Comparison of ENCODE assay signal across 16 cellular contexts in the genomic region with DNA sequence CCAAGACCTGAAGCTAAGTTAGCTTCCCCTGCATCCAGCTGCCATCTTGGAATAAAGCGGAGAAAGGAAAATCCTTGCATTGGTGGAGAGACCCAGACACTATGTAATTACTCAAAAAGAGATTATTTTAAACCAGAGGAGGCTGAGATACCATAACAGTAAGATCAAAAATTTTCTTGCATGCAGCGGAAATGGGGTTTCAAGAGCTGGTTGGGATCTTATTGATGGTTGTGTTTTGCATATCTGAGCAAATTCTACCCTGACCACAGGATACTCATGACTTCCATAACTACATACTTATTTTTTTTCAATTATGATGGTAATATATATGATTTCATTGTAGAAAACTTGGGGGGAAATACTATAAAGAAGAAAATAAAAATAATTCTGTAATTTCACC. TPM values are rescaled to one million over a fixed set of nuclear protein-coding genes. Genes with fewer than 3 reads are reported as not detected.
"Had no signal": no experiment of that assay in that cellular context is flagged by ENCODE, and none has a peak within 500 bp of the region (broad histone marks: within the 10 kb centered on the region; RNA-seq: fewer than 3 reads in every experiment).

No MANE protein-coding gene starts in this region.

- H3K27me3 ChIP-seq: ascending aorta, esophagus squamous epithelium, thyroid gland had no signal

- H3K27ac Mint-ChIP-seq: T-helper 1 cell treated with Interleukin-12 subunit alpha and Interleukin-12 subunit beta and Interleukin-4 antibody, amounts not matched to agents 30 μg/mL and 1 μg/mL, for 36 hours had no signal

- H3K79me2 ChIP-seq: parathyroid adenoma had no signal

- FAIRE-seq: bronchial epithelial cell, TTC549 had no signal

- H3K9me3 Mint-ChIP-seq: T-helper 1 cell treated with Interleukin-12 subunit alpha and Interleukin-12 subunit beta and Interleukin-4 antibody, amounts not matched to agents 30 μg/mL and 1 μg/mL, for 36 hours had no signal

- H3K27ac ChIP-seq: ascending aorta, parathyroid adenoma, thyroid gland had no signal

- H3K9ac ChIP-seq: parathyroid adenoma had no signal

- H3K4me3 Mint-ChIP-seq: T-helper 1 cell treated with Interleukin-12 subunit alpha and Interleukin-12 subunit beta and Interleukin-4 antibody, amounts not matched to agents 30 μg/mL and 1 μg/mL, for 36 hours had no signal

- H3K4me1 ChIP-seq: ascending aorta, thyroid gland had no signal

- ATAC-seq: left colon, SK-N-SH treated with all-trans-retinoic acid at 6 μM for 48 hours had no signal

- H2AFZ ChIP-seq: parathyroid adenoma had no signal

- H3K36me3 ChIP-seq: ascending aorta, esophagus squamous epithelium, thyroid gland had no signal

- DNase-seq: activated CD4-positive, CD25-positive, alpha-beta regulatory T cell; esophagus squamous epithelium; foreskin fibroblast; head of caudate nucleus; left colon; midbrain; SHP77; stimulated activated CD4-positive, alpha-beta T cell treated with anti-CD3 and anti-CD28 coated beads, Interleukin-4, amount 100 ng/mL, for 1 hour; thyroid gland had no signal

- H3K9me3 ChIP-seq: ascending aorta, esophagus squamous epithelium, thyroid gland had no signal

- H3K4me3 ChIP-seq: ascending aorta, esophagus squamous epithelium, lung, thyroid gland had no signal

RNA-seq across cellular contexts. Expression of a gene that starts 17.5 kb away (rescaled TPM):
- total RNA-seq: ascending aorta had no signal
